Comparison of ENCODE assay signal across 8 cellular contexts in the genomic region with DNA sequence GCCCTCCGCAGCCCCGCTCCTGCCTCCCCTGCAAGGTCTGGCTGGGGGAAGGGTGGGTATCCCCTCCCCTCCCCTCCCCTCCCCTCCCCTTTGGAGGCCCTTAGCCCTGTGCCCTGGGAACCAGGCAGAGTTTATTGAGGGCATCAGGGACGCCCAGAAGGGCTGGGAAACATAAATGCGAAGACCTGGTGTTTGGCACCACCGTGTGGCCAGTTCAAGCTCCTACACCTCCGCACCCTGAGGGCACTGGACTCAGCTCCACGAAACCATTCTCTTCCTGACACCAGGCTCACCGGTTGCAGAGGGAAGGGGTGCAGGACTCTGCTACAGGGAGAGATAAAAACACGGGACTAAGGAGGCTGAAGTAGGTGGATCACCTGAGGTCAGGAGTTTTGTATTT. TPM values are rescaled to one million over a fixed set of nuclear protein-coding genes. Genes with fewer than 3 reads are reported as not detected.
DNase-seq lines count a peak whose midpoint lies in the region; ATAC-seq and TF ChIP-seq lines count a peak whose summit lies in the region.

No MANE protein-coding gene starts in this region.

- CTCF ChIA-PET in WTC11 (lab: Charles Lee), result interaction anchor here (0.5 to 2.4 kb wide), 48 partner anchors 9 to 935 kb away, joined by 3 to 18 read pairs (median 4); partner anchors contain the start of gene PIMREG

- H3K36me3 Mint-ChIP-seq in WTC11, result peaks cover 6% of the 10 kb centered on the region

- peaks cover 43% of the 10 kb centered on the region for H3K4me1 Mint-ChIP-seq in WTC11

- ATAC-seq in WTC11, result peak; percentile 93

- H3K27ac Mint-ChIP-seq in WTC11, result no peak overlapping the region; the same call in 1 of the 2 replicates

- 0 out of 2 replicates have a peak, but pooled peaks cover 2% of the 10 kb centered on the region for H3K27me3 Mint-ChIP-seq in WTC11 (ENCODE audit: low read depth)

- TF ChIP-seq CTCF in WTC11 (IDR thresholded peaks at IDR 0.05), result peak; percentile 74

- POLR2A ChIA-PET in WTC11 (lab: Charles Lee), result interaction anchor here (0.9 kb wide), 1 partner anchor 949 kb away, joined by 3 read pairs; no protein-coding TSS in a partner anchor

- no peak overlapping the region; the same call in 1 of the 2 replicates for H3K4me3 Mint-ChIP-seq in WTC11

- H3K9me3 Mint-ChIP-seq in WTC11, result peaks cover 17% of the 10 kb centered on the region

- DNase-seq in SIG-M5 treated with dmso at 0.1 percent for 504 hours (lab: John Stamatoyannopoulos, UW; ENCODE audit: unreplicated experiment) (peak; percentile 50), SIG-M5 (lab: John Stamatoyannopoulos, UW) (no peak), NCI-H2107 (lab: John Stamatoyannopoulos, UW) (peak; percentile 30), WTC11 (ENCODE audit: low spot score) (peak; percentile 79), caudate nucleus (lab: John Stamatoyannopoulos, UW) (peak in 40 of 61 donors; percentile 1 to 53 (median 20)), left kidney (ENCODE audit: low read depth, low spot score) (peak; percentile 86), ureter (ENCODE audit: low spot score) (no peak)
- peak; percentile 51 to 56 for DNase-seq in stimulated activated CD4-positive, alpha-beta T cell treated with anti-CD3 and anti-CD28 coated beads, Interleukin-4, amount 100 ng/mL, for 4 hours

- no peak overlapping the region for H3K27ac ChIP-seq in caudate nucleus (ENCODE audit: low read depth, low read length)

TF ChIP-seq in WTC11, 78 proteins besides CTCF, POLR2A, EP300 and RAD21:
- TF ChIP-seq, protein P1, sequence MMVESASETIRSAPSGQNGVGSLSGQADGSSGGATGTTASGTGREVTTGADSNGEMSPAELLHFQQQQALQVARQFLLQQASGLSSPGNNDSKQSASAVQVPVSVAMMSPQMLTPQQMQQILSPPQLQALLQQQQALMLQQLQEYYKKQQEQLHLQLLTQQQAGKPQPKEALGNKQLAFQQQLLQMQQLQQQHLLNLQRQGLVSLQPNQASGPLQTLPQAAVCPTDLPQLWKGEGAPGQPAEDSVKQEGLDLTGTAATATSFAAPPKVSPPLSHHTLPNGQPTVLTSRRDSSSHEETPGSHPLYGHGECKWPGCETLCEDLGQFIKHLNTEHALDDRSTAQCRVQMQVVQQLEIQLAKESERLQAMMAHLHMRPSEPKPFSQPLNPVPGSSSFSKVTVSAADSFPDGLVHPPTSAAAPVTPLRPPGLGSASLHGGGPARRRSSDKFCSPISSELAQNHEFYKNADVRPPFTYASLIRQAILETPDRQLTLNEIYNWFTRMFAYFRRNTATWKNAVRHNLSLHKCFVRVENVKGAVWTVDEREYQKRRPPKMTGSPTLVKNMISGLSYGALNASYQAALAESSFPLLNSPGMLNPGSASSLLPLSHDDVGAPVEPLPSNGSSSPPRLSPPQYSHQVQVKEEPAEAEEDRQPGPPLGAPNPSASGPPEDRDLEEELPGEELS (CRISPR knock-in tag; IDR thresholded peaks at IDR 0.05), result no peak
- TF ChIP-seq NFATC4 (CRISPR knock-in tag; IDR thresholded peaks at IDR 0.05) (no peak), ZNF416 (CRISPR knock-in tag; IDR thresholded peaks at IDR 0.05) (no peak), E2F5 (CRISPR knock-in tag; IDR thresholded peaks at IDR 0.05) (no peak), USF2 (CRISPR knock-in tag; IDR thresholded peaks at IDR 0.05) (no peak), GTF2I (CRISPR knock-in tag; conservative IDR thresholded peaks at IDR 0.05) (no peak), FOXJ3 (CRISPR knock-in tag; IDR thresholded peaks at IDR 0.05; ENCODE audit: borderline replicate concordance) (no peak), CREM (CRISPR knock-in tag; IDR thresholded peaks at IDR 0.05) (no peak), OVOL2 (CRISPR knock-in tag; IDR thresholded peaks at IDR 0.05; ENCODE audit: borderline replicate concordance) (no peak), ZNF232 (CRISPR knock-in tag; IDR thresholded peaks at IDR 0.05) (no peak), GABPB1 (CRISPR knock-in tag; IDR thresholded peaks at IDR 0.05) (no peak)
- TF ChIP-seq, protein P2, sequence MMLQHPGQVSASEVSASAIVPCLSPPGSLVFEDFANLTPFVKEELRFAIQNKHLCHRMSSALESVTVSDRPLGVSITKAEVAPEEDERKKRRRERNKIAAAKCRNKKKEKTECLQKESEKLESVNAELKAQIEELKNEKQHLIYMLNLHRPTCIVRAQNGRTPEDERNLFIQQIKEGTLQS (CRISPR knock-in tag; conservative IDR thresholded peaks at IDR 0.05), result no peak

RNA-seq across cellular contexts. Expression of gene AIPL1, which starts 1.0 kb away (rescaled TPM):
- 0.32 to 0.71 TPM (median 0.46 TPM) in 3 replicates for total RNA-seq in WTC11 (2021)
- not detected for total RNA-seq in ureter

RNA-seq across cellular contexts. Expression of gene PIMREG, which starts 8.3 kb away (rescaled TPM):
- 92.2 to 102 TPM (median 99.3 TPM) in 3 replicates for total RNA-seq in WTC11 (2021)
- 0.42 TPM for total RNA-seq in ureter

Comparison
In these comparisons a context has a peak if more than half of its experiments do, and no peak if none do; other contexts are left out.
1. DNase-seq: peak in SIG-M5 treated with dmso at 0.1 percent for 504 hours (single experiment), NCI-H2107 (single experiment), WTC11 (single experiment), caudate nucleus (40 of 61), left kidney (single experiment) and stimulated activated CD4-positive, alpha-beta T cell treated with anti-CD3 and anti-CD28 coated beads, Interleukin-4, amount 100 ng/mL, for 4 hours (2 of 2); none in SIG-M5 (single experiment) and ureter (single experiment).
2. RNA of gene PIMREG, which starts 8.3 kb away (total RNA-seq): 92.2 to 102 TPM in WTC11; 0.42 TPM in ureter (single experiment); every median in the first group is over 10 times any median in the second.